ENCODE assay signal across 13 cellular contexts in genomic region chr15:72927451-72927850, GRCh38.
DNase-seq lines count a peak whose midpoint lies in the region; ATAC-seq lines count a peak whose summit lies in the region.
"Had no signal": no experiment of that assay in that cellular context is flagged by ENCODE, and none has a peak within 500 bp of the region (broad histone marks: within the 10 kb centered on the region; RNA-seq: fewer than 3 reads in every experiment).

No MANE protein-coding gene starts in this region.

- H3K36me3 Mint-ChIP-seq in activated CD4-positive, alpha-beta T cell treated with anti-CD3 and anti-CD28 coated beads, Interleukin-2, amount 10 ng/mL, durations not matched to agents 24 days and 14 days (ENCODE audit: low read depth) = no peaks in the 10 kb centered on the region
- peaks cover 0 to 1% (median 0%) of the 10 kb centered on the region in 3 donors for H3K36me3 Mint-ChIP-seq in CD8-positive, alpha-beta memory T cell
- no peaks in the 10 kb centered on the region for H3K36me3 Mint-ChIP-seq in T-helper 17 cell (ENCODE audit: low read depth)
- H3K36me3 Mint-ChIP-seq: CD8-positive, alpha-beta T cell had no signal

- no peaks in the 10 kb centered on the region for H3K9me3 ChIP-seq in CD8-positive, alpha-beta memory T cell (ENCODE audit: low read length)
- no peaks in the 10 kb centered on the region for H3K9me3 ChIP-seq in T-helper 17 cell (ENCODE audit: control insufficient read depth, low read length, poor library complexity, severe bottlenecking)
- H3K9me3 ChIP-seq: Caco-2, HAP-1 had no signal

- H3K27me3 ChIP-seq in CD8-positive, alpha-beta memory T cell (ENCODE audit: insufficient read depth, low read length, poor library complexity, severe bottlenecking) = no peaks in the 10 kb centered on the region

- H3K4me3 ChIP-seq in CD8-positive, alpha-beta memory T cell (ENCODE audit: low read length) = no peak overlapping the region
- H3K4me3 ChIP-seq: HAP-1 had no signal

- no peak for DNase-seq in activated CD4-positive, alpha-beta T cell treated with anti-CD3 and anti-CD28 coated beads, Interleukin-2, amount 10 ng/mL, durations not matched to agents 24 days and 14 days
- DNase-seq in activated CD4-positive, alpha-beta T cell treated with anti-CD3 and anti-CD28 coated beads, Interleukin-2, amount 50 U/mL, for 1 hour = no peak
- DNase-seq in CD8-positive, alpha-beta memory T cell = no peak
- no peak for DNase-seq in T-helper 17 cell
- DNase-seq in NCI-H1930 (lab: John Stamatoyannopoulos, UW) = no peak
- no peak for DNase-seq in SIG-M5 treated with dmso at 0.1 percent for 504 hours (lab: John Stamatoyannopoulos, UW; ENCODE audit: unreplicated experiment)
- DNase-seq in nucleus accumbens (lab: John Stamatoyannopoulos, UW) = no peak
- DNase-seq: C1 segment of cervical spinal cord; Caco-2; CD8-positive, alpha-beta T cell; GF-D8 had no signal

- intact Hi-C loops in activated CD4-positive, alpha-beta T cell treated with anti-CD3 and anti-CD28 coated beads, Interleukin-2, amount 10 ng/mL, durations not matched to agents 24 days and 14 days (cut with micrococcal nuclease) = no loop called here

- CTCF ChIA-PET in CD8-positive, alpha-beta memory T cell (lab: Charles Lee) = no interaction called here

- H3K27me3 Mint-ChIP-seq in activated CD4-positive, alpha-beta T cell treated with anti-CD3 and anti-CD28 coated beads, Interleukin-2, amount 10 ng/mL, durations not matched to agents 24 days and 14 days = peaks cover 46% of the 10 kb centered on the region
- H3K27me3 Mint-ChIP-seq in CD8-positive, alpha-beta memory T cell = peaks cover 19 to 58% of the 10 kb centered on the region in 2 donors
- peaks cover 16% of the 10 kb centered on the region for H3K27me3 Mint-ChIP-seq in T-helper 17 cell

- H3K4me3 Mint-ChIP-seq in activated CD4-positive, alpha-beta T cell treated with anti-CD3 and anti-CD28 coated beads, Interleukin-2, amount 10 ng/mL, durations not matched to agents 24 days and 14 days = peak overlapping the region; percentile 17
- peak overlapping the region in 6 of 7 donors; percentile 6 to 63 (median 25) for H3K4me3 Mint-ChIP-seq in CD8-positive, alpha-beta memory T cell
- H3K4me3 Mint-ChIP-seq in T-helper 17 cell = peak overlapping the region; percentile 32
- H3K4me3 Mint-ChIP-seq: B cell; CD8-positive, alpha-beta T cell had no signal

- ATAC-seq in T-helper 17 cell = no peak
- ATAC-seq: CD8-positive, alpha-beta T cell had no signal

- no peaks in the 10 kb centered on the region for H3K4me1 ChIP-seq in CD8-positive, alpha-beta memory T cell (ENCODE audit: insufficient read depth, low read length)
- H3K4me1 ChIP-seq: Caco-2, HAP-1 had no signal

- POLR2A ChIA-PET in CD8-positive, alpha-beta memory T cell (lab: Charles Lee) = no interaction called here

- H3K27ac Mint-ChIP-seq in activated CD4-positive, alpha-beta T cell treated with anti-CD3 and anti-CD28 coated beads, Interleukin-2, amount 10 ng/mL, durations not matched to agents 24 days and 14 days = no peak overlapping the region
- H3K27ac Mint-ChIP-seq in CD8-positive, alpha-beta memory T cell = no peak overlapping the region
- H3K27ac Mint-ChIP-seq in T-helper 17 cell = peak overlapping the region; percentile 75
- H3K27ac Mint-ChIP-seq: B cell; CD8-positive, alpha-beta T cell had no signal

- H3K36me3 ChIP-seq in CD8-positive, alpha-beta memory T cell (ENCODE audit: insufficient read depth, low read length) = no peaks in the 10 kb centered on the region
- H3K36me3 ChIP-seq: HAP-1 had no signal

- no peak overlapping the region for H3K27ac ChIP-seq in CD8-positive, alpha-beta memory T cell (ENCODE audit: low read depth, low read length)

- peaks cover 2% of the 10 kb centered on the region for H3K4me1 Mint-ChIP-seq in activated CD4-positive, alpha-beta T cell treated with anti-CD3 and anti-CD28 coated beads, Interleukin-2, amount 10 ng/mL, durations not matched to agents 24 days and 14 days
- H3K4me1 Mint-ChIP-seq in CD8-positive, alpha-beta memory T cell = peaks cover 2 to 14% (median 13%) of the 10 kb centered on the region in 3 donors
- H3K4me1 Mint-ChIP-seq in T-helper 17 cell = peaks cover 5% of the 10 kb centered on the region
- H3K4me1 Mint-ChIP-seq: B cell had no signal

- no peaks in the 10 kb centered on the region for H3K9me3 Mint-ChIP-seq in activated CD4-positive, alpha-beta T cell treated with anti-CD3 and anti-CD28 coated beads, Interleukin-2, amount 10 ng/mL, durations not matched to agents 24 days and 14 days
- no peaks in the 10 kb centered on the region for H3K9me3 Mint-ChIP-seq in CD8-positive, alpha-beta memory T cell
- H3K9me3 Mint-ChIP-seq: CD8-positive, alpha-beta T cell had no signal
